In the genomic region with DNA sequence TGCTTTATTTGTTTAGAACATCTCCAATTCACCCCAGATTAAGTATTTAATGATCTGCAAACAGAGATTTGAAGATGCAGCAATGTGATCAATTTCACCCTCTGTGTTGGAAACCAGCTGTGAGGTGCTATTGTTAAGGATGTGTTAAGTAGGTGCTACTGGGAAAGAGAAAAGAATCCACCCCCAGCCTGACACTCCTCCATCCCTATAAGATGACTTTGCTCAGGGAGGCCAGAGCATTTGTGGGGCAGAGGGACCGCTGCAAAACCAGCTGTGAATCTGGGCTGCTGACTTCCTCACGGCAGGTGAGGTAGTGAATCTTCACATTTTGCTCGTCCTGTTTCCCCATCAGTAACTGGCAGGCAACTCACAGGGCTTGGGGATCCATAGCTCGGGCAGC, we compare ENCODE assay signal across 22 cellular contexts.
"Had no signal": no experiment of that assay in that cellular context is flagged by ENCODE, and none has a peak within 500 bp of the region (broad histone marks: within the 10 kb centered on the region; RNA-seq: fewer than 3 reads in every experiment).

No MANE protein-coding gene starts in this region.

- DNase-seq: activated B cell treated with CpG ODN at 0.5 μM for 24 hours; activated CD4-positive, alpha-beta memory T cell treated with anti-CD3 and anti-CD28 coated beads for 36 hours; activated CD4-positive, alpha-beta T cell treated with anti-CD3 and anti-CD28 coated beads for 4 hours; brain microvascular endothelial cell; central memory CD4-positive, alpha-beta T cell; erythroblast; foreskin melanocyte; glutamatergic neuron; hippocampal formation; kidney glomerular epithelial cell; mesenchymal stem cell; naive thymus-derived CD4-positive, alpha-beta T cell; spleen; stimulated activated CD4-positive, alpha-beta T cell treated with anti-CD3 and anti-CD28 coated beads, Interleukin-4, amount 100 ng/mL, for 4 hours; T-cell; upper lobe of right lung had no signal

- H3K9me3 ChIP-seq: spleen, thoracic aorta, upper lobe of right lung had no signal

- H3K36me3 ChIP-seq: brain microvascular endothelial cell, spleen, thoracic aorta, upper lobe of right lung had no signal

- H3K79me2 ChIP-seq: parathyroid adenoma had no signal

- H3K4me3 ChIP-seq: spleen, thoracic aorta, upper lobe of right lung had no signal

- H2AFZ ChIP-seq: parathyroid adenoma had no signal

- H3K4me1 ChIP-seq: parathyroid adenoma, spleen, upper lobe of right lung had no signal

- H3K27ac ChIP-seq: brain microvascular endothelial cell, parathyroid adenoma, spleen, upper lobe of right lung had no signal

- H3K27me3 ChIP-seq: brain microvascular endothelial cell, spleen, upper lobe of right lung had no signal

- ATAC-seq: naive thymus-derived CD4-positive, alpha-beta T cell; sciatic nerve; stimulated activated memory B cell treated with anti-CD40 and anti-IgM and Interleukin-4, amounts not matched to agents 10 μg/mL and 1 μg/mL and 100 μg/mL, for 72 hours; T-cell had no signal

- FAIRE-seq: colon, endometrium had no signal

- H3K9ac ChIP-seq: parathyroid adenoma had no signal
